8 cellular contexts compared by ENCODE assay signal in the genomic region with DNA sequence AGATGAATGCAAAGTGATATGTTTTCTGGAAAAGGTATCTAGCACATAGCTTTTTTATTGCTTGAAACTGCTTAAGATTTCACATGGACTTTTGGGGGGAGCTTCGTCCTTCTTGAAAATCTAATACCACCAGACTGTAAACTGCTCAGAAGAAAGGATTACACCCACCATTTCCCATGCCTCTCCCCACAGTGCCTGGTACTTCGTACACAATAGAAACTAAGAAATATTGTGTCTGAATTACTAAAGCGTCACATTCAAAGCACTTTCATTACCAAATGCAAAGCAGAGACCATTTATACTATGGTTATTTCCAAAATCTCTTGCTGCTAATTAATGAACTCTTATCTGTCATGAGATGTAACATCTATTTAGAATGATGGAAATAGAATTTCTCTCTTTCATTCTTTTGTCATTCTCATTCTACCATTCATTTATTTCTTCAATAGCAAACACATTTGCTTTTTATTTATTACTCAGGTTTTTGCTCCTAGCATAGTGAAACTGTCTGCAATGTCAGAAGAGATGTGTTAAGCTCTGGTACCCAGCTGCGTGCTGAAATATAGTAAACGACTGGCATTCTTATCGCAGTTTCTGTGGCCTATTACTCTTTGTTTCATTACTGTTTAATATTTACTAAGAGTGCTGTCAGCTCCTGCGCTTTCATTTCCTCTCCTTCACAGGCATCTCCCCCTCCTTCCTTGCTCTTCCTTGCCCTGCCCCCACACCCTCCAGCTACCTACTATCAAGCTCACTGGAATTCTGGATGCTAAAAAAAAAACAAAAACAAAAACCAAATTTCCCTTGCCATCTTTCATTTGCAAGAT. TPM values are rescaled to one million over a fixed set of nuclear protein-coding genes. Genes with fewer than 3 reads are reported as not detected.
DNase-seq lines count a peak whose midpoint lies in the region; ATAC-seq and TF ChIP-seq lines count a peak whose summit lies in the region.

No MANE protein-coding gene starts in this region.

- H3K4me1 ChIP-seq in muscle layer of colon (ENCODE audit: insufficient read depth, low read length) (no peaks in the 10 kb centered on the region), upper lobe of left lung (no peaks in the 10 kb centered on the region), transverse colon (peaks cover 0 to 7% (median 0%) of the 10 kb centered on the region in 4 donors)

- H3K36me3 ChIP-seq in muscle layer of colon (ENCODE audit: insufficient read depth, low read length) = no peaks in the 10 kb centered on the region
- H3K36me3 ChIP-seq in upper lobe of left lung = no peaks in the 10 kb centered on the region
- H3K36me3 ChIP-seq in transverse colon = no peaks in the 10 kb centered on the region

- H3K9me3 ChIP-seq in muscle layer of colon (ENCODE audit: low read length) = no peaks in the 10 kb centered on the region
- no peaks in the 10 kb centered on the region for H3K9me3 ChIP-seq in upper lobe of left lung
- H3K9me3 ChIP-seq in transverse colon = no peaks in the 10 kb centered on the region

- H3K9ac ChIP-seq in muscle layer of colon (ENCODE audit: low read length) = no peak overlapping the region

- peak overlapping the region; percentile 15 to 18 for H3K4me3 ChIP-seq in muscle layer of colon (ENCODE audit: low read depth in 1 of 2, low read length in 2 of 2)
- H3K4me3 ChIP-seq in upper lobe of left lung = no peak overlapping the region
- no peak overlapping the region for H3K4me3 ChIP-seq in transverse colon

- no peak for DNase-seq in upper lobe of left lung
- DNase-seq in HUDEP-2 (lab: John Stamatoyannopoulos, UW; ENCODE audit: unreplicated experiment in 76 of 76) = no peak
- DNase-seq in transverse colon = no peak
- DNase-seq in activated naive CD4-positive, alpha-beta T cell treated with anti-CD3 and anti-CD28 coated beads, Interleukin-2, amount 50 U/mL, for 16 hours = no peak

- H3K27ac ChIP-seq in muscle layer of colon (ENCODE audit: low read depth, low read length) (no peak overlapping the region), upper lobe of left lung (no peak overlapping the region), transverse colon (peak overlapping the region in 1 of 4 donors; percentile 38)

- TF ChIP-seq EP300 in upper lobe of left lung (IDR thresholded peaks at IDR 0.05) = no peak
- no peak for TF ChIP-seq EP300 in transverse colon (IDR thresholded peaks at IDR 0.05; ENCODE audit: low read depth)

- in situ Hi-C loops in transverse colon (cut with MboI; ENCODE audit: low pct_ligation_motif_present in 1 of 4, low pct_unique_long_range_greater_than_20kb in 1 of 4, low sequenced_read_pairs in 3 of 4) = no loop called here

- H3K27me3 ChIP-seq in muscle layer of colon (ENCODE audit: control insufficient read depth in 1 of 2, insufficient read depth in 2 of 2, low read length in 2 of 2) (no peaks in the 10 kb centered on the region), upper lobe of left lung (no peaks in the 10 kb centered on the region), transverse colon (no peaks in the 10 kb centered on the region)

- TF ChIP-seq CTCF in upper lobe of left lung (IDR thresholded peaks at IDR 0.05) = no peak
- TF ChIP-seq CTCF in transverse colon (IDR thresholded peaks at IDR 0.05) = no peak

- intact Hi-C loops in transverse colon (cut with DNase I; ENCODE audit: low total_unique reads) = no loop called here

- no peak for TF ChIP-seq POLR2A in upper lobe of left lung (IDR thresholded peaks at IDR 0.05)
- no peak for TF ChIP-seq POLR2A in transverse colon (IDR thresholded peaks at IDR 0.05)

- peak; percentile 86 for ATAC-seq in GM18867 (IDR thresholded peaks at IDR 0.05; ENCODE audit: unreplicated experiment)
- ATAC-seq in GM21737 (IDR thresholded peaks at IDR 0.05; ENCODE audit: unreplicated experiment) = peak; percentile 79
- peak; percentile 86 for ATAC-seq in HG03469 (IDR thresholded peaks at IDR 0.05; ENCODE audit: unreplicated experiment)
- ATAC-seq in upper lobe of left lung (ENCODE audit: low FRiP score in 2 of 2) = no peak

- 40 to 49% methylated on average over 7 of the region's 7 CpGs for WGBS in upper lobe of left lung, 2 donors
- 58 to 59% methylated on average over 7 of the region's 7 CpGs for WGBS in transverse colon (ENCODE audit: low coverage in 1 of 2), 2 donors

RNA-seq across cellular contexts. Expression of a gene that starts 51.4 kb away (rescaled TPM):
- 100 to 1,000 TPM in 1 of 6 donors, 10 to 100 TPM in 5; 53.3 to 122 (median 66.3) TPM for total RNA-seq in upper lobe of left lung
- total RNA-seq in transverse colon = 10 to 100 TPM; 23.3 to 64.8 (median 49.6) TPM

Comparison
In these comparisons a context has a peak if more than half of its experiments do, and no peak if none do; other contexts are left out.
1. ATAC-seq: peak in GM18867 (single experiment), GM21737 (single experiment) and HG03469 (single experiment); none in upper lobe of left lung (0 of 2).
2. H3K4me3 ChIP-seq: peak in muscle layer of colon (2 of 2); none in upper lobe of left lung (0 of 4) and transverse colon (0 of 4).